In the genomic region with DNA sequence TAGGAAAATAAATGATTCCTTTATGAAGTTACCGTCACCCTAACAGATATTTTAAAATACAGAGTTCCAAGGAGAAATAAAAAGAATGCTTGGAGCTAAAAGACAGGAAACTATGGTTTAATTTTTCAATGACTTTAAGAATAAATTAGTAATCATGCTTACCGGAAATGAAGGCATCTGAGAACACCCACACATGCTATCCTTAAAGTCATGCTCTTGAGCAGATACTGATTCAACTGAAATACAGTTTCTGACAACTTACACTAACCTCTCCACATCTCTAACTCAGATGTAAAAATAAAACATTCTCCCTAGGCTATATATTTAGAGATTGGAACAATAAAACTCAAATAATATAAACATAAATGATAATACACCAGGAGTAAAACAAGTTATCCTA, we compare ENCODE assay signal across 14 cellular contexts. TPM values are rescaled to one million over a fixed set of nuclear protein-coding genes. Genes with fewer than 3 reads are reported as not detected.
A peak's percentile ranks its signal among the peaks of the same experiment; 100 is the strongest.
DNase-seq lines count a peak whose midpoint lies in the region; ATAC-seq and TF ChIP-seq lines count a peak whose summit lies in the region.
"Had no signal": no experiment of that assay in that cellular context is flagged by ENCODE, and none has a peak within 500 bp of the region (broad histone marks: within the 10 kb centered on the region; RNA-seq: fewer than 3 reads in every experiment).

No MANE protein-coding gene starts in this region.

- intact Hi-C loops in esophagus squamous epithelium (cut with DNase I), result no loop called here

- H3K4me3 ChIP-seq in Loucy (ENCODE audit: low read length, poor library complexity, severe bottlenecking), result peak overlapping the region; percentile 57
- H3K4me3 ChIP-seq in esophagus squamous epithelium, result no peak overlapping the region
- H3K4me3 ChIP-seq: hepatocyte, uterus had no signal

- peaks cover 69% of the 10 kb centered on the region for H3K4me1 Mint-ChIP-seq in activated T-cell treated with anti-CD3 and anti-CD28 coated beads, Interleukin-2, amount 50 U/mL, for 72 hours (ENCODE audit: low read depth)
- H3K4me1 Mint-ChIP-seq in activated naive CD8-positive, alpha-beta T cell treated with anti-CD3 and anti-CD28 coated beads, Interleukin-2, amount 10 ng/mL, durations not matched to agents 7 days and 5 days, result peaks cover 43% of the 10 kb centered on the region
- peaks cover 66% of the 10 kb centered on the region for H3K4me1 Mint-ChIP-seq in stimulated activated naive CD8-positive, alpha-beta T cell treated with anti-CD3 and anti-CD28 coated beads, Interleukin-15, Interleukin-2, amounts not matched to agents 100 ng/mL and 50 ng/mL, for 24 hours (ENCODE audit: low read depth)

- H3K4me2 ChIP-seq in Loucy (ENCODE audit: low read depth, low read length, poor library complexity, severe bottlenecking), result peak overlapping the region; percentile 98
- H3K4me2 ChIP-seq: hepatocyte had no signal

- H3K9me3 Mint-ChIP-seq in activated T-cell treated with anti-CD3 and anti-CD28 coated beads, Interleukin-2, amount 50 U/mL, for 72 hours, result no peaks in the 10 kb centered on the region
- no peaks in the 10 kb centered on the region for H3K9me3 Mint-ChIP-seq in activated naive CD8-positive, alpha-beta T cell treated with anti-CD3 and anti-CD28 coated beads, Interleukin-2, amount 10 ng/mL, durations not matched to agents 7 days and 5 days
- no peaks in the 10 kb centered on the region for H3K9me3 Mint-ChIP-seq in stimulated activated naive CD8-positive, alpha-beta T cell treated with anti-CD3 and anti-CD28 coated beads, Interleukin-15, Interleukin-2, amounts not matched to agents 100 ng/mL and 50 ng/mL, for 24 hours

- H3K9me3 ChIP-seq in Loucy (ENCODE audit: insufficient read depth, low read depth, low read length) (no peaks in the 10 kb centered on the region), esophagus squamous epithelium (no peaks in the 10 kb centered on the region)
- H3K9me3 ChIP-seq: uterus had no signal

- H2AFZ ChIP-seq in Loucy (ENCODE audit: low read length), result no peak overlapping the region
- H2AFZ ChIP-seq: hepatocyte had no signal

- 39 to 52% methylated on average over 2 of the region's 2 CpGs for WGBS in esophagus squamous epithelium, 2 donors

- POLR2A ChIA-PET in activated naive CD8-positive, alpha-beta T cell treated with anti-CD3 and anti-CD28 coated beads, Interleukin-2, amount 10 ng/mL, durations not matched to agents 7 days and 5 days (lab: Charles Lee), result interaction anchor here (0.6 to 0.7 kb wide), 3 partner anchors 24 to 359 kb away, joined by 3 to 4 read pairs (median 4); no protein-coding TSS in a partner anchor

- peak overlapping the region; percentile 96 for H3K27ac Mint-ChIP-seq in activated T-cell treated with anti-CD3 and anti-CD28 coated beads, Interleukin-2, amount 50 U/mL, for 72 hours
- peak overlapping the region; percentile 56 for H3K27ac Mint-ChIP-seq in activated naive CD8-positive, alpha-beta T cell treated with anti-CD3 and anti-CD28 coated beads, Interleukin-2, amount 10 ng/mL, durations not matched to agents 7 days and 5 days
- peak overlapping the region; percentile 90 for H3K27ac Mint-ChIP-seq in stimulated activated naive CD8-positive, alpha-beta T cell treated with anti-CD3 and anti-CD28 coated beads, Interleukin-15, Interleukin-2, amounts not matched to agents 100 ng/mL and 50 ng/mL, for 24 hours

- peaks cover 73% of the 10 kb centered on the region for H3K79me2 ChIP-seq in Loucy (ENCODE audit: insufficient read depth, low read length)

- no peaks in the 10 kb centered on the region for H3K27me3 ChIP-seq in Loucy (ENCODE audit: insufficient read depth, low read length, poor library complexity, severe bottlenecking)
- H3K27me3 ChIP-seq in esophagus squamous epithelium, result no peaks in the 10 kb centered on the region
- H3K27me3 ChIP-seq: hepatocyte, uterus had no signal

- peaks cover 2% of the 10 kb centered on the region; the same call in 1 of the 2 replicates for H3F3A ChIP-seq in Loucy (ENCODE audit: low read depth)

- peak overlapping the region; percentile 31 for H3K9ac ChIP-seq in Loucy (ENCODE audit: low read depth, low read length, poor library complexity, severe bottlenecking)

- no peaks in the 10 kb centered on the region for H3K27me3 Mint-ChIP-seq in activated T-cell treated with anti-CD3 and anti-CD28 coated beads, Interleukin-2, amount 50 U/mL, for 72 hours (ENCODE audit: low read depth)
- H3K27me3 Mint-ChIP-seq in activated naive CD8-positive, alpha-beta T cell treated with anti-CD3 and anti-CD28 coated beads, Interleukin-2, amount 10 ng/mL, durations not matched to agents 7 days and 5 days, result no peaks in the 10 kb centered on the region
- no peaks in the 10 kb centered on the region for H3K27me3 Mint-ChIP-seq in stimulated activated naive CD8-positive, alpha-beta T cell treated with anti-CD3 and anti-CD28 coated beads, Interleukin-15, Interleukin-2, amounts not matched to agents 100 ng/mL and 50 ng/mL, for 24 hours

- peak overlapping the region; percentile 72 to 73 for H3K4me3 Mint-ChIP-seq in activated T-cell treated with anti-CD3 and anti-CD28 coated beads, Interleukin-2, amount 50 U/mL, for 72 hours
- peak overlapping the region; percentile 51 for H3K4me3 Mint-ChIP-seq in activated naive CD8-positive, alpha-beta T cell treated with anti-CD3 and anti-CD28 coated beads, Interleukin-2, amount 10 ng/mL, durations not matched to agents 7 days and 5 days
- peak overlapping the region; percentile 70 for H3K4me3 Mint-ChIP-seq in stimulated activated naive CD8-positive, alpha-beta T cell treated with anti-CD3 and anti-CD28 coated beads, Interleukin-15, Interleukin-2, amounts not matched to agents 100 ng/mL and 50 ng/mL, for 24 hours

- ATAC-seq in activated T-cell treated with anti-CD3 and anti-CD28 coated beads, Interleukin-2, amount 50 U/mL, for 72 hours (replicated peaks in 1 of 2), result peak; percentile 46 to 49
- no peak for ATAC-seq in activated naive CD8-positive, alpha-beta T cell treated with anti-CD3 and anti-CD28 coated beads, Interleukin-2, amount 10 ng/mL, durations not matched to agents 7 days and 5 days (ENCODE audit: low read depth)

- DNase-seq in activated T-cell treated with anti-CD3 and anti-CD28 coated beads, Interleukin-2, amount 50 U/mL, for 72 hours, result no peak
- no peak for DNase-seq in activated T-cell treated with anti-CD3 and anti-CD28 coated beads, Interleukin-2, amount 50 U/mL, for 1 hour
- no peak for DNase-seq in activated naive CD8-positive, alpha-beta T cell treated with anti-CD3 and anti-CD28 coated beads, Interleukin-2, amount 10 ng/mL, durations not matched to agents 7 days and 5 days
- no peak for DNase-seq in esophagus squamous epithelium (lab: John Stamatoyannopoulos, UW)
- no peak for DNase-seq in OCI-M1 (lab: John Stamatoyannopoulos, UW)
- no peak for DNase-seq in NCI-H2196 treated with DMSO at 0.1 percent for 48 hours (lab: John Stamatoyannopoulos, UW; ENCODE audit: unreplicated experiment)
- DNase-seq: activated gamma-delta T cell treated with Interleukin-2 at 50 U/mL for 16 hours; effector CD8-positive, alpha-beta T cell; NCI-H1048; NCI-H2107; uterus had no signal

- H3K9me2 ChIP-seq in Loucy (replicated peaks; ENCODE audit: low read depth, low read length), result no peaks in the 10 kb centered on the region

- TF ChIP-seq CTCF in Loucy (conservative IDR thresholded peaks at IDR 0.05; ENCODE audit: low read length) (no peak), esophagus squamous epithelium (IDR thresholded peaks at IDR 0.05) (no peak)

- peaks cover 11 to 34% of the 10 kb centered on the region in 2 donors for H3K36me3 Mint-ChIP-seq in activated T-cell treated with anti-CD3 and anti-CD28 coated beads, Interleukin-2, amount 50 U/mL, for 72 hours (ENCODE audit: insufficient read depth in 2 of 2)
- peaks cover 34% of the 10 kb centered on the region for H3K36me3 Mint-ChIP-seq in activated naive CD8-positive, alpha-beta T cell treated with anti-CD3 and anti-CD28 coated beads, Interleukin-2, amount 10 ng/mL, durations not matched to agents 7 days and 5 days
- peaks cover 73% of the 10 kb centered on the region for H3K36me3 Mint-ChIP-seq in stimulated activated naive CD8-positive, alpha-beta T cell treated with anti-CD3 and anti-CD28 coated beads, Interleukin-15, Interleukin-2, amounts not matched to agents 100 ng/mL and 50 ng/mL, for 24 hours (ENCODE audit: low read depth)

- H3K36me3 ChIP-seq in Loucy (ENCODE audit: insufficient read depth, low read length) (peaks cover 48% of the 10 kb centered on the region), esophagus squamous epithelium (peaks cover 6 to 65% (median 7%) of the 10 kb centered on the region in 3 donors)
- H3K36me3 ChIP-seq: uterus had no signal

- TF ChIP-seq POLR2A in esophagus squamous epithelium (IDR thresholded peaks at IDR 0.05), result no peak

- H3K4me1 ChIP-seq in Loucy (ENCODE audit: insufficient read depth, low read length, poor library complexity, severe bottlenecking) (peaks cover 36% of the 10 kb centered on the region), esophagus squamous epithelium (peaks cover 5 to 62% (median 26%) of the 10 kb centered on the region in 3 donors)

- no peak overlapping the region for H3K27ac ChIP-seq in esophagus squamous epithelium
- H3K27ac ChIP-seq: hepatocyte, uterus had no signal

- peaks cover 70% of the 10 kb centered on the region for H4K20me1 ChIP-seq in Loucy (ENCODE audit: insufficient read depth, low read length, poor library complexity, severe bottlenecking)

RNA-seq across cellular contexts. Expression of a gene that starts 7.8 kb away (rescaled TPM):
- total RNA-seq in activated T-cell treated with anti-CD3 and anti-CD28 coated beads, Interleukin-2, amount 50 U/mL, for 72 hours, result 10 to 100 TPM; 60.3 to 75.2 TPM
- total RNA-seq in activated naive CD8-positive, alpha-beta T cell treated with anti-CD3 and anti-CD28 coated beads, Interleukin-2, amount 10 ng/mL, durations not matched to agents 7 days and 5 days, result 10 to 100 TPM; 39.8 to 40.5 TPM
- 10 to 100 TPM; 15.9 to 38.1 (median 25.8) TPM for total RNA-seq in esophagus squamous epithelium

RNA-seq across cellular contexts. Expression of a gene that starts 18.5 kb away (rescaled TPM):
- 100 to 1,000 TPM in 1 of 2 donors, 10 to 100 TPM in 1; 79.5 to 109 TPM for total RNA-seq in activated T-cell treated with anti-CD3 and anti-CD28 coated beads, Interleukin-2, amount 50 U/mL, for 72 hours
- total RNA-seq in activated naive CD8-positive, alpha-beta T cell treated with anti-CD3 and anti-CD28 coated beads, Interleukin-2, amount 10 ng/mL, durations not matched to agents 7 days and 5 days, result 100 to 1,000 TPM; 100 to 104 TPM
- 10 to 100 TPM in 3 of 4 donors, 1 to 10 TPM in 1; 9.1 to 15.1 (median 13.3) TPM for total RNA-seq in esophagus squamous epithelium

Comparison
In these comparisons a context has a peak if more than half of its experiments do, and no peak if none do; other contexts are left out.
1. RNA of a gene that starts 18.5 kb away (total RNA-seq): 79.5 to 109 TPM in activated T-cell treated with anti-CD3 and anti-CD28 coated beads, Interleukin-2, amount 50 U/mL, for 72 hours and 100 to 104 TPM in activated naive CD8-positive, alpha-beta T cell treated with anti-CD3 and anti-CD28 coated beads, Interleukin-2, amount 10 ng/mL, durations not matched to agents 7 days and 5 days; 9.1 to 15.1 TPM in esophagus squamous epithelium; every median in the first group is over 4 times any median in the second.
2. Peak in every context shown above with its lines, with median percentiles within 50 percentile points of each other: H3K27ac Mint-ChIP-seq and H3K4me3 Mint-ChIP-seq.